Comparison of ENCODE assay signal across 1 cellular context in the genomic region with DNA sequence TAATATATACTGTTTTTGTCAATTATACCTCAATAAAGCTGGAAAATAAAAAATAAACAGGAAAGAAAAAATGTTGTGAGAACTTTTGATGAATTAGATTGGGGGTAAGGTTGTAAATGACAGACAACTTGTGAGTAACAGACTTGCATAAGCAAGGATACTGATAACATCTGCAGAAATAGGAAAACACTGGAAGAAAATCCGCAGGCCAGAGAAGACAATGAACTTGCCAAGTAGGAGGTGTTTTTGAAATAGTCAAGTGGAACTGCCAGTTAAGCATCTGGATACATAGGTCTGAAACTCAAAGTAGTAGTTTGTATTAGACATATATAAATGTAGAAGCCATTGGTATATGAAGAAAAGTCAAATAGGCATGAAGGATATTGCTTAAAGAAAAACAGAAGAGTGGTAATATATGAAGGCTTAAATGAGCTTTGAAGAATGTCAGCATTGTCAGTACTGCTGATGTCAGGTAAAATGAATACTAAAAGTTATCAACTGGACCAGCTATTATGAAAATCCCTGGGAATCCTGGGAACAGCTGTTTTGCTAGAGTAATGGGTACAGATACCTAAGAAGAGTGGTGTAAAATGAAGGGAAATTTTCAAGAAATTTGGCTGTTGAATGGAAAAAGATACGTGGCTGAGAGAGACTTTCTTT.
TF ChIP-seq lines count a peak whose summit lies in the region.

No MANE protein-coding gene starts in this region.

TF ChIP-seq in K562, 482 proteins besides CTCF, POLR2A, EP300 and RAD21 (continued from another document and continues in another):
- TF ChIP-seq RREB1 (CRISPR knock-in tag; IDR thresholded peaks at IDR 0.05) (no peak), NFXL1 (CRISPR knock-in tag; IDR thresholded peaks at IDR 0.05) (no peak), NR2F6 (CRISPR knock-in tag; IDR thresholded peaks at IDR 0.05) (no peak), CREM (IDR thresholded peaks at IDR 0.05; ENCODE audit: low read depth) (no peak), RBM34 (IDR thresholded peaks at IDR 0.05; ENCODE audit: borderline replicate concordance, insufficient read depth, low read length) (no peak), ZNF583 (CRISPR knock-in tag; IDR thresholded peaks at IDR 0.05) (peak; percentile 97), SREBF1 (IDR thresholded peaks at IDR 0.05; ENCODE audit: borderline replicate concordance, low read depth, low read length) (no peak), ZFX (CRISPR knock-in tag; IDR thresholded peaks at IDR 0.05) (no peak), ATF1 (CRISPR knock-in tag; IDR thresholded peaks at IDR 0.05) (no peak), ATF1 (tag; IDR thresholded peaks at IDR 0.05) (no peak), MAX (CRISPR knock-in tag; IDR thresholded peaks at IDR 0.05) (no peak), ZNF764 (CRISPR knock-in tag; IDR thresholded peaks at IDR 0.05; ENCODE audit: low read depth) (no peak), ZNF41 (CRISPR knock-in tag; conservative IDR thresholded peaks at IDR 0.05) (no peak), IRF2 (CRISPR knock-in tag; IDR thresholded peaks at IDR 0.05) (no peak), HOXB6 (CRISPR knock-in tag; IDR thresholded peaks at IDR 0.05; ENCODE audit: borderline replicate concordance) (no peak), EZH2 (IDR thresholded peaks at IDR 0.05; ENCODE audit: borderline replicate concordance, low read depth, low read length) (no peak), FOXJ3 (CRISPR knock-in tag; IDR thresholded peaks at IDR 0.05) (no peak), JUND (IDR thresholded peaks at IDR 0.05; ENCODE audit: borderline replicate concordance, low read depth, low read length) (0 out of 2 replicates have a peak, but pooled peaks have one; percentile 10), JUND (tag; IDR thresholded peaks at IDR 0.05; ENCODE audit: borderline replicate concordance, low read depth, low read length) (no peak), BRF1 (IDR thresholded peaks at IDR 0.05; ENCODE audit: borderline replicate concordance, extremely low read depth, insufficient read length) (no peak), CAMTA2 (CRISPR knock-in tag; conservative IDR thresholded peaks at IDR 0.05) (no peak), HBP1 (CRISPR knock-in tag; IDR thresholded peaks at IDR 0.05) (no peak), GTF3C2 (IDR thresholded peaks at IDR 0.05; ENCODE audit: borderline replicate concordance, extremely low read depth, insufficient read length) (no peak), RBM39 (optimal IDR thresholded peaks at IDR 0.05; ENCODE audit: low read depth, low read length) (no peak), FOXA3 (CRISPR knock-in tag; conservative IDR thresholded peaks at IDR 0.05 in 1 of 2, IDR thresholded peaks at IDR 0.05 in 1 of 2) (no peak), NFIX (CRISPR knock-in tag; IDR thresholded peaks at IDR 0.05; ENCODE audit: low read depth) (no peak), MCM7 (IDR thresholded peaks at IDR 0.05) (no peak), ZKSCAN8 (CRISPR knock-in tag; IDR thresholded peaks at IDR 0.05) (no peak), FUS (optimal IDR thresholded peaks at IDR 0.05; ENCODE audit: low read depth, low read length) (no peak), DMBX1 (CRISPR knock-in tag; IDR thresholded peaks at IDR 0.05; ENCODE audit: borderline replicate concordance) (no peak), ZNF766 (CRISPR knock-in tag; conservative IDR thresholded peaks at IDR 0.05) (no peak), MTA1 (IDR thresholded peaks at IDR 0.05; ENCODE audit: borderline replicate concordance) (no peak), LEF1 (IDR thresholded peaks at IDR 0.05) (no peak), ETV6 (IDR thresholded peaks at IDR 0.05; ENCODE audit: borderline replicate concordance in 1 of 2, low read depth in 2 of 2, low read length in 1 of 2) (no peak), ETV6 (CRISPR knock-in tag; IDR thresholded peaks at IDR 0.05; ENCODE audit: borderline replicate concordance) (no peak), PML (IDR thresholded peaks at IDR 0.05; ENCODE audit: low read length) (no peak), CBX8 (IDR thresholded peaks at IDR 0.05; ENCODE audit: borderline replicate concordance, extremely low read depth, low read depth, low read length, poor library complexity, severe bottlenecking) (no peak), ELK1 (CRISPR knock-in tag; IDR thresholded peaks at IDR 0.05) (no peak), GTF2F1 (IDR thresholded peaks at IDR 0.05; ENCODE audit: low read depth, low read length) (no peak)
- TF ChIP-seq, protein P1, sequence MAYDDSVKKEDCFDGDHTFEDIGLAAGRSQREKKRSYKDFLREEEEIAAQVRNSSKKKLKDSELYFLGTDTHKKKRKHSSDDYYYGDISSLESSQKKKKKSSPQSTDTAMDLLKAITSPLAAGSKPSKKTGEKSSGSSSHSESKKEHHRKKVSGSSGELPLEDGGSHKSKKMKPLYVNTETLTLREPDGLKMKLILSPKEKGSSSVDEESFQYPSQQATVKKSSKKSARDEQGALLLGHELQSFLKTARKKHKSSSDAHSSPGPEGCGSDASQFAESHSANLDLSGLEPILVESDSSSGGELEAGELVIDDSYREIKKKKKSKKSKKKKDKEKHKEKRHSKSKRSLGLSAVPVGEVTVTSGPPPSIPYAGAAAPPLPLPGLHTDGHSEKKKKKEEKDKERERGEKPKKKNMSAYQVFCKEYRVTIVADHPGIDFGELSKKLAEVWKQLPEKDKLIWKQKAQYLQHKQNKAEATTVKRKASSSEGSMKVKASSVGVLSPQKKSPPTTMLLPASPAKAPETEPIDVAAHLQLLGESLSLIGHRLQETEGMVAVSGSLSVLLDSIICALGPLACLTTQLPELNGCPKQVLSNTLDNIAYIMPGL (CRISPR knock-in tag; IDR thresholded peaks at IDR 0.05), result no peak
- TF ChIP-seq, protein P2, sequence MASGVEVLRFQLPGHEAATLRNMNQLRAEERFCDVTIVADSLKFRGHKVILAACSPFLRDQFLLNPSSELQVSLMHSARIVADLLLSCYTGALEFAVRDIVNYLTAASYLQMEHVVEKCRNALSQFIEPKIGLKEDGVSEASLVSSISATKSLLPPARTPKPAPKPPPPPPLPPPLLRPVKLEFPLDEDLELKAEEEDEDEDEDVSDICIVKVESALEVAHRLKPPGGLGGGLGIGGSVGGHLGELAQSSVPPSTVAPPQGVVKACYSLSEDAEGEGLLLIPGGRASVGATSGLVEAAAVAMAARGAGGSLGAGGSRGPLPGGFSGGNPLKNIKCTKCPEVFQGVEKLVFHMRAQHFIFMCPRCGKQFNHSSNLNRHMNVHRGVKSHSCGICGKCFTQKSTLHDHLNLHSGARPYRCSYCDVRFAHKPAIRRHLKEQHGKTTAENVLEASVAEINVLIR (CRISPR knock-in tag; IDR thresholded peaks at IDR 0.05), result no peak
- TF ChIP-seq, protein P3, sequence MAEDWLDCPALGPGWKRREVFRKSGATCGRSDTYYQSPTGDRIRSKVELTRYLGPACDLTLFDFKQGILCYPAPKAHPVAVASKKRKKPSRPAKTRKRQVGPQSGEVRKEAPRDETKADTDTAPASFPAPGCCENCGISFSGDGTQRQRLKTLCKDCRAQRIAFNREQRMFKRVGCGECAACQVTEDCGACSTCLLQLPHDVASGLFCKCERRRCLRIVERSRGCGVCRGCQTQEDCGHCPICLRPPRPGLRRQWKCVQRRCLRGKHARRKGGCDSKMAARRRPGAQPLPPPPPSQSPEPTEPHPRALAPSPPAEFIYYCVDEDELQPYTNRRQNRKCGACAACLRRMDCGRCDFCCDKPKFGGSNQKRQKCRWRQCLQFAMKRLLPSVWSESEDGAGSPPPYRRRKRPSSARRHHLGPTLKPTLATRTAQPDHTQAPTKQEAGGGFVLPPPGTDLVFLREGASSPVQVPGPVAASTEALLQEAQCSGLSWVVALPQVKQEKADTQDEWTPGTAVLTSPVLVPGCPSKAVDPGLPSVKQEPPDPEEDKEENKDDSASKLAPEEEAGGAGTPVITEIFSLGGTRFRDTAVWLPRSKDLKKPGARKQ (CRISPR knock-in tag; IDR thresholded peaks at IDR 0.05), result no peak
- TF ChIP-seq, protein P4, sequence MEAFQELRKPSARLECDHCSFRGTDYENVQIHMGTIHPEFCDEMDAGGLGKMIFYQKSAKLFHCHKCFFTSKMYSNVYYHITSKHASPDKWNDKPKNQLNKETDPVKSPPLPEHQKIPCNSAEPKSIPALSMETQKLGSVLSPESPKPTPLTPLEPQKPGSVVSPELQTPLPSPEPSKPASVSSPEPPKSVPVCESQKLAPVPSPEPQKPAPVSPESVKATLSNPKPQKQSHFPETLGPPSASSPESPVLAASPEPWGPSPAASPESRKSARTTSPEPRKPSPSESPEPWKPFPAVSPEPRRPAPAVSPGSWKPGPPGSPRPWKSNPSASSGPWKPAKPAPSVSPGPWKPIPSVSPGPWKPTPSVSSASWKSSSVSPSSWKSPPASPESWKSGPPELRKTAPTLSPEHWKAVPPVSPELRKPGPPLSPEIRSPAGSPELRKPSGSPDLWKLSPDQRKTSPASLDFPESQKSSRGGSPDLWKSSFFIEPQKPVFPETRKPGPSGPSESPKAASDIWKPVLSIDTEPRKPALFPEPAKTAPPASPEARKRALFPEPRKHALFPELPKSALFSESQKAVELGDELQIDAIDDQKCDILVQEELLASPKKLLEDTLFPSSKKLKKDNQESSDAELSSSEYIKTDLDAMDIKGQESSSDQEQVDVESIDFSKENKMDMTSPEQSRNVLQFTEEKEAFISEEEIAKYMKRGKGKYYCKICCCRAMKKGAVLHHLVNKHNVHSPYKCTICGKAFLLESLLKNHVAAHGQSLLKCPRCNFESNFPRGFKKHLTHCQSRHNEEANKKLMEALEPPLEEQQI (IDR thresholded peaks at IDR 0.05), result peak; percentile 71
